2 cellular contexts compared by ENCODE assay signal in the genomic region with DNA sequence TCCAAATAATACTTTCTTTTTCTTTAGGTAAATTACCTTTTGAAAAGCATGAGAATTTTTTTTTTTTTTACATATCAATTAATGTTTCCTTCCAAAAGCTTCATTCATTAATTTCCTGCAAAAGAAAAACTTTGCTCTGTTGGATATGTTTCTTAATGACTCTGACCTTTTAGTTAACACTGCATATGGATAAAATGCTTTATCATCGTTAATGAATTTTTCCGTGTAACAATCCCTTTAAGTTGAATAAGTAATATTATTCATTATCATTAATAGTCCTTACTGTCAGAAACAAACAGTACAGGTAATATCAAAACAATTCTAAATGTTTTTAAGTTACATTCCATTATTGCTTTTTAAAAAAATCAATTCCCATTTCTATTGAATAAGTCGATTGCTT.
TF ChIP-seq lines count a peak whose summit lies in the region.

No MANE protein-coding gene starts in this region.

TF ChIP-seq in HepG2, 621 proteins besides CTCF, POLR2A, EP300 and RAD21:
- no peak for TF ChIP-seq ATRX (CRISPR knock-in tag; IDR thresholded peaks at IDR 0.05; ENCODE audit: borderline replicate concordance)
- no peak for TF ChIP-seq IRF2 (CRISPR knock-in tag; IDR thresholded peaks at IDR 0.05)
- TF ChIP-seq MAFK (conservative IDR thresholded peaks at IDR 0.05 in 1 of 2, IDR thresholded peaks at IDR 0.05 in 1 of 2; ENCODE audit: low read length in 2 of 2): peak; percentile 41 to 58; a peak in 3 of 4 replicates
- TF ChIP-seq MAFF (IDR thresholded peaks at IDR 0.05; ENCODE audit: low read depth, low read length): peak; percentile 44; the same call in 1 of the 2 replicates

TF ChIP-seq in K562, 482 proteins besides CTCF, POLR2A, EP300 and RAD21:
- TF ChIP-seq TAF1 (IDR thresholded peaks at IDR 0.05; ENCODE audit: control insufficient read depth, extremely low read depth, insufficient read depth, low read length, severe bottlenecking): no peak
- no peak for TF ChIP-seq DIDO1 (tag; IDR thresholded peaks at IDR 0.05; ENCODE audit: low read depth)
- peak; percentile 25; the same call in 1 of the 2 replicates for TF ChIP-seq C11orf30 (IDR thresholded peaks at IDR 0.05; ENCODE audit: low read depth)
- peak; percentile 63 for TF ChIP-seq ZNF316 (IDR thresholded peaks at IDR 0.05)
- no peak for TF ChIP-seq TBP (optimal IDR thresholded peaks at IDR 0.05; ENCODE audit: low read depth, low read length)
- no peak for TF ChIP-seq HBP1 (CRISPR knock-in tag; IDR thresholded peaks at IDR 0.05)
